ENCODE assay signal across 18 cellular contexts in genomic region chr15:98592136-98592535, GRCh38.
"Had no signal": no experiment of that assay in that cellular context is flagged by ENCODE, and none has a peak within 500 bp of the region (broad histone marks: within the 10 kb centered on the region; RNA-seq: fewer than 3 reads in every experiment).

No MANE protein-coding gene starts in this region.

- H2AFZ ChIP-seq: parathyroid adenoma had no signal

- H3K4me1 ChIP-seq: left lung, parathyroid adenoma, testis, tibial artery, upper lobe of left lung had no signal

- H3K9ac ChIP-seq: parathyroid adenoma had no signal

- H3K27me3 ChIP-seq: testis, upper lobe of left lung had no signal

- H3K4me3 ChIP-seq: left lung, smooth muscle cell, testis, tibial artery, upper lobe of left lung had no signal

- H3K9me3 ChIP-seq: left lung, testis, tibial artery, upper lobe of left lung had no signal

- DNase-seq: cerebellar nuclear complex; cortex of kidney; effector memory CD8-positive, alpha-beta T cell; erythroblast; kidney; left lung; naive thymus-derived CD8-positive, alpha-beta T cell; nephron progenitor cell; stimulated activated CD4-positive, alpha-beta T cell treated with anti-CD3 and anti-CD28 coated beads, Interleukin-12 subunit alpha, Interleukin-12 subunit beta, amount 100 ng/mL, for 4 hours; stimulated activated CD4-positive, alpha-beta T cell treated with anti-CD3 and anti-CD28 coated beads, Interleukin-1b, Interleukin-23, amount 100 ng/mL, for 48 hours; stimulated activated CD4-positive, alpha-beta T cell treated with anti-CD3 and anti-CD28 coated beads, Interleukin-4, amount 100 ng/mL, for 1 hour; stimulated activated naive CD4-positive, alpha-beta T cell treated with Interleukin-2 at 50 U/mL for 16 hours; substantia nigra; tibial artery had no signal

- H3K27ac ChIP-seq: left lung, parathyroid adenoma, testis, tibial artery, upper lobe of left lung had no signal

- H3K36me3 ChIP-seq: left lung, tibial artery, upper lobe of left lung had no signal

- H3K4me2 ChIP-seq: smooth muscle cell had no signal
